ENCODE assay signal across 8 cellular contexts in the genomic region with DNA sequence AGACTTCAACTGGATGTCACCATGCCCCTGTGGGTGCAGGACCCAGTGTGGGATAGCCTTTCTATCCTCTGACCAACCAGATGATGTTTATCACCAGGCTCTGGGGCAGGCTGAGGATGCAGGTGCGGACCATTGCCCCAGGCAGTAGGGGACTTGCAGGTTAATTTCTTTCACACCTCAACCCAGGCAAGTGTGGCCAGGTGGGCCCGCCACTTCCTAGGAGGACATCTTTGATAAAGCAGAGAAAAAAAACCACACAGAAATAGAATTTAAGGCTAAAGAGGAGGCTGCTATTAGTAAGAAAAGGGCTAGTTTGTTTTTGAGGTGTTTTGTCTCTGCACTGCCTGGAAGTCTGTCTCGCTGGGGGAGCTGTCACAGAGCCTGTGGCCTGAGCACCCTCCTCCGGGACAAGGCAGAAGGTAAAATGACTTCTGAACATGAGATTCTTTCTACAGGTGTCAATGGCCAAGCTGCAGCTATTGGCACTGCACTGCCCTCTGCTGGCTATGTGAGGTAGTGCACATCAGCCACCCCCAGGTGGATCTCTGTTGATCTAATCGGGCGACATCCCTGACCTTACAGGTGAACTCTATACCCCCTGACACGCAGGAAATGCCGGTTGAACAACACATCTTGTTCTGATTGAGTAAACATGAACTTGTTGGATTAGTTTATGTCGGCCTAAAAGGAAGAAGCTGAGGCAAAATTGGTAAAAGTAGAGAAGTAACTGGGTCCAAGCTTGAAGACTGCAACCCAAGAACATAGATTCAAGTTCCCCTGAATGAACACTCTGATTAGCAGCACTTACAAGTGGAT. TPM values are rescaled to one million over a fixed set of nuclear protein-coding genes. Genes with fewer than 3 reads are reported as not detected.
A peak's percentile ranks its signal among the peaks of the same experiment; 100 is the strongest.
DNase-seq lines count a peak whose midpoint lies in the region; ATAC-seq and TF ChIP-seq lines count a peak whose summit lies in the region.

No MANE protein-coding gene starts in this region.

- H3K4me1 ChIP-seq in Loucy (ENCODE audit: insufficient read depth, low read length, poor library complexity, severe bottlenecking) (no peaks in the 10 kb centered on the region), adrenal gland (replicated peaks in 1 of 2) (peaks cover 6 to 7% of the 10 kb centered on the region in 2 donors)

- no peaks in the 10 kb centered on the region for H3K27me3 Mint-ChIP-seq in T-cell

- H3K36me3 Mint-ChIP-seq in T-cell, result peaks cover 26% of the 10 kb centered on the region

- no peak overlapping the region for H3K4me3 ChIP-seq in H7 (ENCODE audit: insufficient read depth, low read depth, low read length)
- H3K4me3 ChIP-seq in Loucy (ENCODE audit: low read length, poor library complexity, severe bottlenecking), result no peak overlapping the region
- H3K4me3 ChIP-seq in adrenal gland, result no peak overlapping the region

- H3K36me3 ChIP-seq in H7 (replicated peaks; ENCODE audit: control insufficient read depth, insufficient read depth, low read length) (peaks cover 22% of the 10 kb centered on the region), Loucy (ENCODE audit: insufficient read depth, low read length) (no peaks in the 10 kb centered on the region), adrenal gland (replicated peaks in 1 of 2) (peaks cover 0 to 29% of the 10 kb centered on the region in 2 donors)

- CTCF ChIA-PET in T-cell (lab: Charles Lee), result interaction anchor here (0.6 to 3.1 kb wide), 30 partner anchors 9 to 165 kb away, joined by 3 to 42 read pairs (median 4); partner anchors contain the start of genes PKD1L1 (in 1 of the 2) and UPP1 (in 1 of the 2)

- H3K9ac ChIP-seq in Loucy (ENCODE audit: low read depth, low read length, poor library complexity, severe bottlenecking), result no peak overlapping the region

- 19 to 22% (median 20%) methylated on average over 9 of the region's 9 CpGs for WGBS in adrenal gland, 4 donors

- no peaks in the 10 kb centered on the region for H3K9me3 ChIP-seq in Loucy (ENCODE audit: insufficient read depth, low read depth, low read length)
- H3K9me3 ChIP-seq in adrenal gland (replicated peaks in 1 of 3), result no peaks in the 10 kb centered on the region

- H4K20me1 ChIP-seq in Loucy (ENCODE audit: insufficient read depth, low read length, poor library complexity, severe bottlenecking), result no peaks in the 10 kb centered on the region

- POLR2A ChIA-PET in T-cell (lab: Charles Lee), result interaction anchor here (0.5 to 0.7 kb wide), 3 partner anchors 119 to 150 kb away, joined by 3 to 4 read pairs (median 4); no protein-coding TSS in a partner anchor

- peak; percentile 84 to 93 (median 89) for ATAC-seq in T-cell (replicated peaks in 1 of 4)

- DNase-seq in H7 (peak; percentile 87), T-cell (peak; percentile 70 to 94 (median 84)), adrenal gland (peak; percentile 61 to 93 (median 80)), hepatic stellate cell (ENCODE audit: low spot score) (peak; percentile 54), putamen (ENCODE audit: low spot score) (no peak)
- peak; percentile 74 to 86 for DNase-seq in stimulated activated CD4-positive, alpha-beta T cell treated with anti-CD3 and anti-CD28 coated beads, Interleukin-12 subunit alpha, Interleukin-12 subunit beta, amount 100 ng/mL, for 24 hours (ENCODE audit: low read depth in 2 of 2)

- no peaks in the 10 kb centered on the region for H3K79me2 ChIP-seq in Loucy (ENCODE audit: insufficient read depth, low read length)

- H3K4me2 ChIP-seq in Loucy (ENCODE audit: low read depth, low read length, poor library complexity, severe bottlenecking), result no peak overlapping the region

- H3K9me2 ChIP-seq in Loucy (replicated peaks; ENCODE audit: low read depth, low read length), result no peaks in the 10 kb centered on the region

- intact Hi-C loops in adrenal gland (cut with DNase I), result loop anchor here (2.0 to 10.0 kb wide), 4 partner anchors 118 to 165 kb away; partner anchors contain the start of gene PKD1L1 (in 2 of the 2)

- no peaks in the 10 kb centered on the region for H3F3A ChIP-seq in Loucy (ENCODE audit: low read depth)

- no peak overlapping the region for H3K27ac ChIP-seq in adrenal gland

- H3K27me3 ChIP-seq in H7 (ENCODE audit: control insufficient read depth, insufficient read depth, low read length) (no peaks in the 10 kb centered on the region), Loucy (ENCODE audit: insufficient read depth, low read length, poor library complexity, severe bottlenecking) (no peaks in the 10 kb centered on the region), adrenal gland (no peaks in the 10 kb centered on the region)

- peak; percentile 100 for TF ChIP-seq CTCF in GM12873 (IDR thresholded peaks at IDR 0.05; ENCODE audit: insufficient read depth, low read depth, low read length, missing control alignments)
- TF ChIP-seq CTCF in Loucy (conservative IDR thresholded peaks at IDR 0.05; ENCODE audit: low read length), result peak; percentile 96
- peak; percentile 94 to 99 (median 98) for TF ChIP-seq CTCF in adrenal gland (IDR thresholded peaks at IDR 0.05)

- TF ChIP-seq POLR2A in adrenal gland (IDR thresholded peaks at IDR 0.05), result no peak

- peak overlapping the region; percentile 77 to 79 for H3K27ac Mint-ChIP-seq in T-cell

- H3K4me3 Mint-ChIP-seq in T-cell, result peak overlapping the region in 1 of 3 donors; percentile 9

- H3K9me3 Mint-ChIP-seq in T-cell, result no peaks in the 10 kb centered on the region

- H2AFZ ChIP-seq in Loucy (ENCODE audit: low read length), result no peak overlapping the region

- peaks cover 12 to 14% (median 14%) of the 10 kb centered on the region in 3 donors for H3K4me1 Mint-ChIP-seq in T-cell

RNA-seq across cellular contexts. Expression of gene UPP1, which starts 21.0 kb away (rescaled TPM):
- 32.7 and 46.1 TPM in 2 replicates for total RNA-seq in H7 (2014; rRNA removed; shearing (Covaris generic))
- total RNA-seq in T-cell, result 100 to 1,000 TPM in 3 of 5 donors, 10 to 100 TPM in 2; 77.7 to 227 (median 177) TPM
- total RNA-seq in adrenal gland, result 10 to 100 TPM in 7 of 8 donors, 1 to 10 TPM in 1; 6.9 to 47.1 (median 24.8) TPM
- polyA plus RNA-seq in adrenal gland, result 100 to 1,000 TPM in 2 of 3 donors, 10 to 100 TPM in 1; 15.9 to 132 (median 112) TPM
